In the genomic region with DNA sequence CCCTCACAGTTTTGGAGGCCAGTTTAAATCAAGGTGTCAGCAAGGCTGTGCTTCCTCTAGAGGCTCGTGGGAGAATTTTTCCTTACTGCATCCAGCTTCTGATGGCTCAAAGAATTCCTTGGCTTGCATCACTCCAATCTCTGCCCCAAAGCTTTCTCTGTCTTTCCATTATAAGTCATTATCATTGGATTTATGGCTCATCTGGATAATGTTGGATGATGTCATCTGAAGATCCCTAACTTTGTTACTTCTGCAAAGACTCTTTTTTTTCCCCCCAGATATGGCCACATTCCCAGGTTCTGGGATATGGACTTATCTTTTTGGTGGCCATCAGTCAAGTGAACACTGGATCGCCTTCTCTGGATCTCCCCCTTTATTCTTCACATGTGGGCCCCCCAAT, we compare ENCODE assay signal across 1 cellular context.
TF ChIP-seq lines count a peak whose summit lies in the region.

No MANE protein-coding gene starts in this region.

TF ChIP-seq in HEK293, 187 proteins besides CTCF, POLR2A, EP300 and RAD21 (continued from another document):
- TF ChIP-seq, protein P1, sequence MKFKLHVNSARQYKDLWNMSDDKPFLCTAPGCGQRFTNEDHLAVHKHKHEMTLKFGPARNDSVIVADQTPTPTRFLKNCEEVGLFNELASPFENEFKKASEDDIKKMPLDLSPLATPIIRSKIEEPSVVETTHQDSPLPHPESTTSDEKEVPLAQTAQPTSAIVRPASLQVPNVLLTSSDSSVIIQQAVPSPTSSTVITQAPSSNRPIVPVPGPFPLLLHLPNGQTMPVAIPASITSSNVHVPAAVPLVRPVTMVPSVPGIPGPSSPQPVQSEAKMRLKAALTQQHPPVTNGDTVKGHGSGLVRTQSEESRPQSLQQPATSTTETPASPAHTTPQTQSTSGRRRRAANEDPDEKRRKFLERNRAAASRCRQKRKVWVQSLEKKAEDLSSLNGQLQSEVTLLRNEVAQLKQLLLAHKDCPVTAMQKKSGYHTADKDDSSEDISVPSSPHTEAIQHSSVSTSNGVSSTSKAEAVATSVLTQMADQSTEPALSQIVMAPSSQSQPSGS (tag by site-specific recombination; IDR thresholded peaks at IDR 0.05; ENCODE audit: low read depth) = peak; percentile 73
- no peak for TF ChIP-seq ZNF843 (tag by site-specific recombination; IDR thresholded peaks at IDR 0.05)
- no peak for TF ChIP-seq SP3 (tag by site-specific recombination; IDR thresholded peaks at IDR 0.05)
